18 cellular contexts compared by ENCODE assay signal in the genomic region with DNA sequence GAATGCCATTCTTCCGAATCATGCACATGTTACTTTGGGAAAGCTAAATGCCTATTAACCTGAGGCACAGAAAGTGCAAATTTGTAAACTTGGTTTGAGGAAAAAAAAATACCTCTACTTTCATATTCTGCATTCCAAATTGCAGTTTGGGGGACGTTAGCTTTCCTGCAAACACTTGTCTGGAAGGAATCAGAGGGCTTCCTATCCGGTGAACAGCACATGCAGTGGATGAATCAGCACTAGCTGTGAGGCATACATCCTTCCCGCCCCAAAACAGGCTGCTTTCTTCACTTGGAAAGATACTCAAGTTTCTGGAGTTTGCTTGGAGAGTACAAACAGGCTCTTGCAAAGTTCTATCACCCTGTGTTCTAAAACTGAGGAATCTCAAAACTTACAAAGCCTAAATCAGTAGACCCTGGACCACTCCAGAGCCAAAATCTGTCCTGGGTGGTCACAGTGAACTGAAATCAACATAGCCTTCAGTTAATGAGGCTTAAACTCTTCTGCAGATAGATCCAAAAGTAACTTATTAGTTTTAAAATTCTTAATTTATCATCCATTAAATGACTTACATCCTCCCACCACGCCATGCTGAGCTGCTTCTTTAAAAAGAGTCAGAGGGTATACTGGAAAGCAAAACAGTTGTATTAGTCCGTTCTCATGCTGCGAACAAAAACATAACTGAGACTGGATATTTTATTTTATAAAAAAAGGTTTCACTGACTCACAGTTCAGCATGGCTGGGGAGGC.
DNase-seq lines count a peak whose midpoint lies in the region; ATAC-seq and TF ChIP-seq lines count a peak whose summit lies in the region.
"Had no signal": no experiment of that assay in that cellular context is flagged by ENCODE, and none has a peak within 500 bp of the region (broad histone marks: within the 10 kb centered on the region; RNA-seq: fewer than 3 reads in every experiment).

No MANE protein-coding gene starts in this region.

- H3K79me2 ChIP-seq in ACC112 (ENCODE audit: control insufficient read depth, insufficient read depth, low read length, unreplicated experiment) = no peaks in the 10 kb centered on the region

- TF ChIP-seq CTCF in cardiac fibroblast (IDR thresholded peaks at IDR 0.05; ENCODE audit: low read depth, low read length) = no peak

- no peaks in the 10 kb centered on the region for H3K36me3 ChIP-seq in ACC112 (ENCODE audit: insufficient read depth, low read length)
- H3K36me3 ChIP-seq: sigmoid colon had no signal

- H3K27ac ChIP-seq in ACC112 (ENCODE audit: low read depth, low read length) = peak overlapping the region; percentile 24; the same call in 1 of the 2 replicates
- H3K27ac ChIP-seq: epithelial cell of prostate, sigmoid colon had no signal

- peak; percentile 12 for DNase-seq in M059J (ENCODE audit: low read depth)
- peak; percentile 12 to 59 for DNase-seq in cardiac fibroblast (ENCODE audit: low read depth in 2 of 2)
- peak; percentile 72 for DNase-seq in islet precursor cell
- no peak for DNase-seq in retina
- DNase-seq in activated CD4-positive, alpha-beta T cell treated with anti-CD3 and anti-CD28 coated beads, Interleukin-2, amount 50 U/mL, for 1 hour = no peak
- DNase-seq: activated CD4-positive, CD25-positive, alpha-beta regulatory T cell; activated CD8-positive, alpha-beta memory T cell treated with anti-CD3 and anti-CD28 coated beads, Interleukin-2, amount 50 U/mL, for 4 hours; cerebellar nuclear complex; GDM1; NCI-H1436; NCI-H345; sigmoid colon; stimulated activated CD4-positive, alpha-beta T cell treated with anti-CD3 and anti-CD28 coated beads, Interleukin-4, amount 100 ng/mL, for 4 hours had no signal

- ATAC-seq in HG03135 (IDR thresholded peaks at IDR 0.05; ENCODE audit: unreplicated experiment) (no peak), HG03378 (IDR thresholded peaks at IDR 0.05; ENCODE audit: unreplicated experiment) (no peak)

- H3K4me3 ChIP-seq in ACC112 (ENCODE audit: low read depth, low read length) (no peak overlapping the region), cardiac fibroblast (replicated peaks in 1 of 2; ENCODE audit: low read depth in 2 of 2, low read length in 2 of 2) (no peak overlapping the region)
- H3K4me3 ChIP-seq: lung, sigmoid colon had no signal

- peaks cover 27% of the 10 kb centered on the region for H3K4me1 ChIP-seq in ACC112 (ENCODE audit: control insufficient read depth, insufficient read depth, low read length, unreplicated experiment)
- H3K4me1 ChIP-seq: sigmoid colon had no signal

- H3K27me3 ChIP-seq in ACC112 (ENCODE audit: insufficient read depth, low read length) = no peaks in the 10 kb centered on the region
- H3K27me3 ChIP-seq: sigmoid colon had no signal

- no peak overlapping the region for H2AFZ ChIP-seq in ACC112 (ENCODE audit: low read length, unreplicated experiment)

Comparison
In these comparisons a context has a peak if more than half of its experiments do, and no peak if none do; other contexts are left out.
1. DNase-seq: peak in M059J (single experiment), cardiac fibroblast (2 of 2) and islet precursor cell (single experiment); none in retina (single experiment) and activated CD4-positive, alpha-beta T cell treated with anti-CD3 and anti-CD28 coated beads, Interleukin-2, amount 50 U/mL, for 1 hour (single experiment).